ENCODE assay signal across 15 cellular contexts in genomic region chr12:100593490-100593889, GRCh38. TPM values are rescaled to one million over a fixed set of nuclear protein-coding genes. Genes with fewer than 3 reads are reported as not detected.
A peak's percentile ranks its signal among the peaks of the same experiment; 100 is the strongest.
DNase-seq lines count a peak whose midpoint lies in the region; ATAC-seq, FAIRE-seq and TF ChIP-seq lines count a peak whose summit lies in the region.
"Had no signal": no experiment of that assay in that cellular context is flagged by ENCODE, and none has a peak within 500 bp of the region (broad histone marks: within the 10 kb centered on the region; RNA-seq: fewer than 3 reads in every experiment).

No MANE protein-coding gene starts in this region.

- POLR2A ChIA-PET in AG04449 (lab: Yijun Ruan, JAX) (no interaction called here), endothelial cell of umbilical vein (lab: Charles Lee) (interaction anchor here (0.5 kb wide), 1 partner anchor 686 kb away, joined by 3 read pairs; no protein-coding TSS in a partner anchor)

- TF ChIP-seq POLR2A in endothelial cell of umbilical vein (IDR thresholded peaks at IDR 0.05; ENCODE audit: low read depth, low read length) (no peak), vagina (IDR thresholded peaks at IDR 0.05) (no peak)

- no peak for FAIRE-seq in endothelial cell of umbilical vein (lab: Jason Lieb, UNC)

- H3K4me1 ChIP-seq in endothelial cell of umbilical vein (ENCODE audit: control insufficient read depth, extremely low read depth, insufficient read depth, low read length) (no peaks in the 10 kb centered on the region), mucosa of descending colon (ENCODE audit: low read depth) (no peaks in the 10 kb centered on the region), vagina (no peaks in the 10 kb centered on the region)
- H3K4me1 ChIP-seq: colonic mucosa, uterus had no signal

- TF ChIP-seq CTCF in AG04449 (IDR thresholded peaks at IDR 0.05; ENCODE audit: insufficient read depth, low read length, missing control alignments) (no peak), endothelial cell of umbilical vein (IDR thresholded peaks at IDR 0.05; ENCODE audit: extremely low read depth in 1 of 2, insufficient read depth in 1 of 2, low read depth in 1 of 2, low read length in 2 of 2) (no peak), mucosa of descending colon (IDR thresholded peaks at IDR 0.05) (no peak), vagina (IDR thresholded peaks at IDR 0.05) (no peak)

- no peaks in the 10 kb centered on the region for H4K20me1 ChIP-seq in endothelial cell of umbilical vein (replicated peaks; ENCODE audit: control insufficient read depth, extremely low read depth, insufficient read depth, low read length)

- H3K9ac ChIP-seq in endothelial cell of umbilical vein (replicated peaks; ENCODE audit: extremely low read depth, insufficient read depth, low read length): no peak overlapping the region

- CTCF ChIA-PET in AG04449 (lab: Yijun Ruan, JAX): no interaction called here
- CTCF ChIA-PET in endothelial cell of umbilical vein (lab: Charles Lee): interaction anchor here (0.8 to 2.6 kb wide), 11 partner anchors 10 to 189 kb away, joined by 3 to 10 read pairs (median 5); partner anchors contain the start of gene GAS2L3

- H3K36me3 ChIP-seq in endothelial cell of umbilical vein (ENCODE audit: control insufficient read depth in 2 of 2, extremely low read depth in 1 of 2, insufficient read depth in 2 of 2, low read length in 2 of 2) (no peaks in the 10 kb centered on the region), mucosa of descending colon (ENCODE audit: low read depth) (no peaks in the 10 kb centered on the region), vagina (no peaks in the 10 kb centered on the region)
- H3K36me3 ChIP-seq: colonic mucosa, heart left ventricle, uterus had no signal

- no peaks in the 10 kb centered on the region for H3K9me3 ChIP-seq in endothelial cell of umbilical vein (replicated peaks; ENCODE audit: control insufficient read depth, insufficient read depth, low read length)
- peaks cover 4% of the 10 kb centered on the region for H3K9me3 ChIP-seq in mucosa of descending colon
- peaks cover 2% of the 10 kb centered on the region for H3K9me3 ChIP-seq in vagina
- H3K9me3 ChIP-seq: colonic mucosa, uterus had no signal

- H3K4me2 ChIP-seq in endothelial cell of umbilical vein (ENCODE audit: insufficient read depth, low read length): peak overlapping the region; percentile 37

- dilution Hi-C loops in endothelial cell of umbilical vein (cut with MboI; ENCODE audit: extremely low pct_ligation_motif_present, low sequenced_read_pairs): no loop called here

- H3K27me3 ChIP-seq in endothelial cell of umbilical vein (ENCODE audit: control insufficient read depth in 2 of 2, insufficient read depth in 2 of 2, low read length in 2 of 2): no peaks in the 10 kb centered on the region
- no peaks in the 10 kb centered on the region for H3K27me3 ChIP-seq in vagina
- H3K27me3 ChIP-seq: colonic mucosa, heart left ventricle, uterus had no signal

- intact Hi-C loops in endothelial cell of umbilical vein (cut with micrococcal nuclease): no loop called here
- intact Hi-C loops in mucosa of descending colon (cut with DNase I, micrococcal nuclease): no loop called here
- intact Hi-C loops in vagina (cut with DNase I): no loop called here

- H3K27ac ChIP-seq in endothelial cell of umbilical vein (ENCODE audit: insufficient read depth, low read depth, low read length): no peak overlapping the region
- H3K27ac ChIP-seq in vagina: no peak overlapping the region
- H3K27ac ChIP-seq: colonic mucosa, heart left ventricle, uterus had no signal

- DNase-seq in AG04449 (ENCODE audit: low read depth, low spot score) (no peak), NCI-H526 (lab: John Stamatoyannopoulos, UW) (peak; percentile 40 to 71), endothelial cell of umbilical vein (ENCODE audit: low read depth, low spot score) (peak; percentile 46), mucosa of descending colon (no peak), NCI-H128 (lab: John Stamatoyannopoulos, UW; ENCODE audit: unreplicated experiment) (no peak), vagina (ENCODE audit: extremely low spot score in 2 of 2) (no peak)
- DNase-seq in activated CD4-positive, alpha-beta T cell treated with anti-CD3 and anti-CD28 coated beads for 4 hours: no peak
- DNase-seq: activated CD8-positive, alpha-beta T cell treated with anti-CD3 and anti-CD28 coated beads for 36 hours; activated naive CD4-positive, alpha-beta T cell treated with Interleukin-2 at 50 U/mL for 16 hours; CD4-positive, CD25-positive, alpha-beta regulatory T cell; colonic mucosa; heart left ventricle; NCI-H1694; uterus had no signal

- ATAC-seq in mucosa of descending colon (peak; percentile 11), HG02884 (IDR thresholded peaks at IDR 0.05; ENCODE audit: unreplicated experiment) (no peak)
- ATAC-seq: activated CD8-positive, alpha-beta T cell treated with anti-CD3 and anti-CD28 coated beads for 36 hours; heart left ventricle had no signal

- no peak overlapping the region for H2AFZ ChIP-seq in endothelial cell of umbilical vein (ENCODE audit: low read depth, low read length)

- H3K9me1 ChIP-seq in endothelial cell of umbilical vein (replicated peaks; ENCODE audit: control insufficient read depth, extremely low read depth, insufficient read depth, low read length): no peaks in the 10 kb centered on the region

- no TSS peak for BruUV-seq in endothelial cell of umbilical vein (replicated peaks; lab: Mats Ljungman, UMichigan)

- H3K79me2 ChIP-seq in endothelial cell of umbilical vein (ENCODE audit: control insufficient read depth, insufficient read depth, low read length): peaks cover 47% of the 10 kb centered on the region

- H3K4me3 ChIP-seq in AG04449 (ENCODE audit: low read depth, low read length) (peak overlapping the region; percentile 20), endothelial cell of umbilical vein (replicated peaks in 1 of 3; ENCODE audit: insufficient read depth in 1 of 3, low read depth in 1 of 3, low read length in 3 of 3) (no peak overlapping the region), mucosa of descending colon (no peak overlapping the region), vagina (no peak overlapping the region)
- H3K4me3 ChIP-seq: colonic mucosa, uterus had no signal

TF ChIP-seq in endothelial cell of umbilical vein, 7 proteins besides CTCF, POLR2A, EP300 and RAD21:
- TF ChIP-seq GATA2 (IDR thresholded peaks at IDR 0.05; ENCODE audit: insufficient read depth, insufficient read length, low read depth, low read length): no peak
- no peak for TF ChIP-seq MAX (IDR thresholded peaks at IDR 0.05; ENCODE audit: insufficient read depth, insufficient read length)
- no peak for TF ChIP-seq JUN (IDR thresholded peaks at IDR 0.05; ENCODE audit: borderline replicate concordance, insufficient read depth, insufficient read length, low read depth)
- TF ChIP-seq POLR2AphosphoS5 (IDR thresholded peaks at IDR 0.05; ENCODE audit: insufficient read depth, low read depth, low read length): no peak
- no peak for TF ChIP-seq EZH2 (IDR thresholded peaks at IDR 0.05; ENCODE audit: borderline replicate concordance, low read depth, low read length, severe bottlenecking)
- no peak for TF ChIP-seq MYC (IDR thresholded peaks at IDR 0.05; ENCODE audit: low read depth, low read length)
- no peak for TF ChIP-seq FOS (IDR thresholded peaks at IDR 0.05; ENCODE audit: borderline replicate concordance, insufficient read depth, low read length)

RNA-seq across cellular contexts. Expression of gene GAS2L3, which starts 20.0 kb away (rescaled TPM):
- total RNA-seq in endothelial cell of umbilical vein (39.9 and 47.1 TPM in 2 replicates), mucosa of descending colon (10 to 100 TPM; 14.0 to 24.0 (median 22.9) TPM), vagina (2.5 TPM)
- 6.0 and 6.5 TPM in 2 replicates for polyA plus RNA-seq in endothelial cell of umbilical vein
- 6.2 and 6.5 TPM in 2 replicates for polyA plus RNA-seq in endothelial cell of umbilical vein (2011; cell fraction: cytosol; rRNA removed)
- 40.7 and 49.8 TPM in 2 replicates for polyA plus RNA-seq in endothelial cell of umbilical vein (2011; cell fraction: nucleus; rRNA removed)
- polyA plus RNA-seq in endothelial cell of umbilical vein (2012): 14.9 and 21.2 TPM in 2 replicates
- polyA minus RNA-seq in endothelial cell of umbilical vein: 17.4 and 17.9 TPM in 2 replicates
- polyA minus RNA-seq in endothelial cell of umbilical vein (2011; cell fraction: cytosol; rRNA and poly(A)+ RNA removed): 8.7 TPM
- polyA minus RNA-seq in endothelial cell of umbilical vein (2011; cell fraction: nucleus; rRNA and poly(A)+ RNA removed): 54.4 and 68.9 TPM in 2 replicates
- polyA plus RNA-seq: CD4-positive, CD25-positive, alpha-beta regulatory T cell had no signal

Comparison
In these comparisons a context has a peak if more than half of its experiments do, and no peak if none do; other contexts are left out.
1. DNase-seq: peak in NCI-H526 (2 of 2) and endothelial cell of umbilical vein (single experiment); none in AG04449 (single experiment), mucosa of descending colon (0 of 3), NCI-H128 (single experiment), vagina (0 of 2) and activated CD4-positive, alpha-beta T cell treated with anti-CD3 and anti-CD28 coated beads for 4 hours (0 of 2).